ENCODE assay signal across 27 cellular contexts in genomic region chr2:41697389-41697788, GRCh38.
"Had no signal": no experiment of that assay in that cellular context is flagged by ENCODE, and none has a peak within 500 bp of the region (broad histone marks: within the 10 kb centered on the region; RNA-seq: fewer than 3 reads in every experiment).

No MANE protein-coding gene starts in this region.

- DNase-seq: stimulated activated CD4-positive, alpha-beta T cell treated with anti-CD3 and anti-CD28 coated beads, Interleukin-2, amount 100 ng/mL, for 48 hours; stimulated activated CD4-positive, alpha-beta T cell treated with anti-CD3 and anti-CD28 coated beads, Interleukin-4, amount 100 ng/mL, for 1 hour; stimulated activated CD4-positive, alpha-beta T cell treated with anti-CD3 and anti-CD28 coated beads, Interleukin-4, amount 100 ng/mL, for 24 hours; stimulated activated CD4-positive, alpha-beta T cell treated with anti-CD3 and anti-CD28 coated beads, Interleukin-4, amount 100 ng/mL, for 4 hours; stimulated activated CD8-positive, alpha-beta memory T cell treated with anti-CD3 and anti-CD28 coated beads, Interleukin-4, amount 100 ng/mL, for 48 hours; stimulated activated naive B cell treated with anti-CD40 and anti-IgM and Interleukin-4, amounts not matched to agents 10 μg/mL and 1 μg/mL and 100 μg/mL, for 72 hours; stimulated activated naive CD4-positive, alpha-beta T cell; stimulated activated naive CD4-positive, alpha-beta T cell treated with Interleukin-2 at 50 U/mL for 16 hours; stimulated activated naive CD8-positive, alpha-beta T cell treated with anti-CD3 and anti-CD28 coated beads, Interleukin-15, amount 100 ng/mL, for 72 hours; stimulated activated naive CD8-positive, alpha-beta T cell treated with anti-CD3 and anti-CD28 coated beads, Interleukin-15, Interleukin-2, amounts not matched to agents 100 U/mL and 50 U/mL, for 24 hours; stomach; substantia nigra; testis; thyroid gland; tibial artery; transverse colon; upper lobe of right lung; uterus had no signal

- H3K4me3 ChIP-seq: stomach, suprapubic skin, testis, thoracic aorta, thyroid gland, tibial artery, tibial nerve, transverse colon, upper lobe of left lung, upper lobe of right lung, uterus, vagina had no signal

- H3K4me1 Mint-ChIP-seq: stimulated activated effector memory CD8-positive, alpha-beta T cell treated with anti-CD3 and anti-CD28 coated beads, Interleukin-12 subunit alpha, Interleukin-12 subunit beta, amount 100 ng/mL, for 72 hours; stimulated activated memory B cell treated with anti-CD40 and anti-IgM and Interleukin-4, amounts not matched to agents 10 μg/mL and 1 μg/mL and 100 μg/mL, for 72 hours; stimulated activated naive CD8-positive, alpha-beta T cell treated with anti-CD3 and anti-CD28 coated beads, Interleukin-15, amount 100 ng/mL, for 72 hours had no signal

- H3K9me3 ChIP-seq: stomach, suprapubic skin, testis, thoracic aorta, thyroid gland, tibial artery, tibial nerve, transverse colon, upper lobe of left lung, upper lobe of right lung, uterus, vagina had no signal

- H3K27ac Mint-ChIP-seq: stimulated activated effector memory CD8-positive, alpha-beta T cell treated with anti-CD3 and anti-CD28 coated beads, Interleukin-12 subunit alpha, Interleukin-12 subunit beta, amount 100 ng/mL, for 72 hours; stimulated activated memory B cell treated with anti-CD40 and anti-IgM and Interleukin-4, amounts not matched to agents 10 μg/mL and 1 μg/mL and 100 μg/mL, for 72 hours; stimulated activated naive B cell treated with anti-CD40 and anti-IgM and Interleukin-4, amounts not matched to agents 10 μg/mL and 1 μg/mL and 100 μg/mL, for 72 hours; stimulated activated naive CD8-positive, alpha-beta T cell treated with anti-CD3 and anti-CD28 coated beads, Interleukin-15, Interleukin-2, amounts not matched to agents 100 ng/mL and 50 ng/mL, for 24 hours; type B pancreatic cell had no signal

- H3K27ac ChIP-seq: stomach, suprapubic skin, testis, thoracic aorta, thyroid gland, tibial artery, tibial nerve, transverse colon, upper lobe of left lung, upper lobe of right lung, uterus, vagina had no signal

- H3K27me3 ChIP-seq: stomach, testis, thyroid gland, tibial artery, tibial nerve, transverse colon, upper lobe of left lung, uterus, vagina had no signal

- H3K4me3 Mint-ChIP-seq: stimulated activated effector memory CD8-positive, alpha-beta T cell treated with anti-CD3 and anti-CD28 coated beads, Interleukin-12 subunit alpha, Interleukin-12 subunit beta, amount 100 ng/mL, for 72 hours; stimulated activated memory B cell treated with anti-CD40 and anti-IgM and Interleukin-4, amounts not matched to agents 10 μg/mL and 1 μg/mL and 100 μg/mL, for 72 hours; stimulated activated naive B cell treated with anti-CD40 and anti-IgM and Interleukin-4, amounts not matched to agents 10 μg/mL and 1 μg/mL and 100 μg/mL, for 72 hours; stimulated activated naive CD8-positive, alpha-beta T cell treated with anti-CD3 and anti-CD28 coated beads, Interleukin-15, amount 100 ng/mL, for 72 hours; stimulated activated naive CD8-positive, alpha-beta T cell treated with anti-CD3 and anti-CD28 coated beads, Interleukin-15, Interleukin-2, amounts not matched to agents 100 ng/mL and 50 ng/mL, for 24 hours; type B pancreatic cell had no signal

- H3K4me1 ChIP-seq: thyroid gland, upper lobe of left lung, upper lobe of right lung, vagina had no signal

- H3K36me3 ChIP-seq: stomach, suprapubic skin, thoracic aorta, thyroid gland, tibial artery, tibial nerve, transverse colon, upper lobe of left lung, upper lobe of right lung, uterus, vagina had no signal

- H3K9me3 Mint-ChIP-seq: stimulated activated effector memory CD8-positive, alpha-beta T cell treated with anti-CD3 and anti-CD28 coated beads, Interleukin-12 subunit alpha, Interleukin-12 subunit beta, amount 100 ng/mL, for 72 hours; stimulated activated memory B cell treated with anti-CD40 and anti-IgM and Interleukin-4, amounts not matched to agents 10 μg/mL and 1 μg/mL and 100 μg/mL, for 72 hours; stimulated activated naive B cell treated with anti-CD40 and anti-IgM and Interleukin-4, amounts not matched to agents 10 μg/mL and 1 μg/mL and 100 μg/mL, for 72 hours; stimulated activated naive CD8-positive, alpha-beta T cell treated with anti-CD3 and anti-CD28 coated beads, Interleukin-15, amount 100 ng/mL, for 72 hours; stimulated activated naive CD8-positive, alpha-beta T cell treated with anti-CD3 and anti-CD28 coated beads, Interleukin-15, Interleukin-2, amounts not matched to agents 100 ng/mL and 50 ng/mL, for 24 hours; type B pancreatic cell had no signal

- H3K36me3 Mint-ChIP-seq: stimulated activated effector memory CD8-positive, alpha-beta T cell treated with anti-CD3 and anti-CD28 coated beads, Interleukin-12 subunit alpha, Interleukin-12 subunit beta, amount 100 ng/mL, for 72 hours; stimulated activated memory B cell treated with anti-CD40 and anti-IgM and Interleukin-4, amounts not matched to agents 10 μg/mL and 1 μg/mL and 100 μg/mL, for 72 hours had no signal
